ENCODE assay signal across 8 cellular contexts in genomic region chr1:7704214-7705047, GRCh38.
DNase-seq lines count a peak whose midpoint lies in the region; ATAC-seq and TF ChIP-seq lines count a peak whose summit lies in the region.

No MANE protein-coding gene starts in this region.

- ATAC-seq in GM19372 (IDR thresholded peaks at IDR 0.05; ENCODE audit: low read depth, unreplicated experiment) (peak; percentile 97), HG03457 (IDR thresholded peaks at IDR 0.05; ENCODE audit: unreplicated experiment) (peak; percentile 87)
- peak; percentile 91 to 94 for ATAC-seq in naive thymus-derived CD8-positive, alpha-beta T cell

- no peaks in the 10 kb centered on the region for H3K36me3 Mint-ChIP-seq in naive thymus-derived CD8-positive, alpha-beta T cell

- H3K36me3 ChIP-seq in BE2C = no peaks in the 10 kb centered on the region
- H3K36me3 ChIP-seq in esophagus (ENCODE audit: control insufficient read depth in 2 of 2, insufficient read depth in 2 of 2, low read length in 1 of 2) = no peaks in the 10 kb centered on the region

- no peaks in the 10 kb centered on the region for H3K27me3 ChIP-seq in BE2C
- no peaks in the 10 kb centered on the region for H3K27me3 ChIP-seq in esophagus (ENCODE audit: control insufficient read depth in 1 of 2, insufficient read depth in 2 of 2, low read length in 2 of 2)

- DNase-seq in BE2C (peak; percentile 92), NCI-H82 (lab: John Stamatoyannopoulos, UW) (peak; percentile 95)
- peak; percentile 93 for DNase-seq in activated T-cell treated with anti-CD3 and anti-CD28 coated beads, Interleukin-2, amount 50 U/mL, for 1 hour
- peak; percentile 82 to 93 (median 88) for DNase-seq in naive thymus-derived CD8-positive, alpha-beta T cell
- DNase-seq in stimulated activated CD8-positive, alpha-beta memory T cell treated with anti-CD3 and anti-CD28 coated beads, Interleukin-4, amount 100 ng/mL, for 48 hours = peak; percentile 94

- H3K9me3 ChIP-seq in BE2C = no peaks in the 10 kb centered on the region
- H3K9me3 ChIP-seq in esophagus (ENCODE audit: control insufficient read depth in 2 of 2, insufficient read depth in 1 of 2, low read depth in 1 of 2, low read length in 1 of 2) = no peaks in the 10 kb centered on the region

- peaks cover 24 to 56% (median 40%) of the 10 kb centered on the region in 5 donors for H3K27me3 Mint-ChIP-seq in naive thymus-derived CD8-positive, alpha-beta T cell

- POLR2A ChIA-PET in naive thymus-derived CD8-positive, alpha-beta T cell (lab: Charles Lee) = interaction anchor here (0.8 kb wide), 1 partner anchor 1173 kb away, joined by 3 read pairs; no protein-coding TSS in a partner anchor

- H3K4me3 ChIP-seq in BE2C (ENCODE audit: low read depth, low read length) (peak overlapping the region; percentile 30), esophagus (ENCODE audit: low read depth in 1 of 2, low read length in 2 of 2) (peak overlapping the region; percentile 47 to 58)

- peaks cover 4 to 27% (median 14%) of the 10 kb centered on the region in 4 donors for H3K4me1 Mint-ChIP-seq in naive thymus-derived CD8-positive, alpha-beta T cell

- no peak overlapping the region for H3K27ac Mint-ChIP-seq in naive thymus-derived CD8-positive, alpha-beta T cell

- peak overlapping the region in 6 of 10 donors; percentile 58 to 91 (median 81) for H3K4me3 Mint-ChIP-seq in naive thymus-derived CD8-positive, alpha-beta T cell

- no peak for TF ChIP-seq CTCF in BE2C (IDR thresholded peaks at IDR 0.05; ENCODE audit: low read depth, low read length)

- 1 to 2% methylated on average over 67 to 151 of the region's 151 CpGs for WGBS in esophagus, 2 donors

- no peaks in the 10 kb centered on the region for H3K4me1 ChIP-seq in BE2C
- peaks cover 0 to 7% of the 10 kb centered on the region in 2 donors for H3K4me1 ChIP-seq in esophagus (ENCODE audit: control insufficient read depth in 2 of 2, insufficient read depth in 2 of 2, low read length in 1 of 2)

- peaks cover 0 to 2% (median 0%) of the 10 kb centered on the region in 9 donors for H3K9me3 Mint-ChIP-seq in naive thymus-derived CD8-positive, alpha-beta T cell

- peak overlapping the region; percentile 1 to 56 for H3K27ac ChIP-seq in esophagus (ENCODE audit: low read depth in 2 of 2, low read length in 1 of 2)

Comparison
In these comparisons a context has a peak if more than half of its experiments do, and no peak if none do; other contexts are left out.
1. Peak in every context shown above with its lines: DNase-seq, ATAC-seq, H3K4me3 ChIP-seq and H3K27ac ChIP-seq.